ENCODE assay signal across 8 cellular contexts in genomic region chr13:38349386-38350113, GRCh38. TPM values are rescaled to one million over a fixed set of nuclear protein-coding genes. Genes with fewer than 3 reads are reported as not detected.
DNase-seq lines count a peak whose midpoint lies in the region; ATAC-seq, FAIRE-seq and TF ChIP-seq lines count a peak whose summit lies in the region.

Gene UFM1, plus strand, starts transcription at chr13:38349851. Its CDS starts 69 bp downstream, at chr13:38349920.

- peak within 1 kb of the TSS; percentile 94 for H3K4me3 ChIP-seq in BE2C (ENCODE audit: low read depth, low read length)

- H3K9me3 ChIP-seq in BE2C = no peaks in the 10 kb centered on the region

- DNase-seq in BE2C (peak; percentile 88), GM19240 (ENCODE audit: insufficient read length, low spot score) (peak; percentile 37), NCI-H526 (lab: John Stamatoyannopoulos, UW) (peak; percentile 96 to 98), kidney glomerular epithelial cell (lab: John Stamatoyannopoulos, UW) (peak; percentile 98)
- peak; percentile 89 for DNase-seq in activated CD4-positive, alpha-beta T cell treated with anti-CD3 and anti-CD28 coated beads for 48 hours
- peak; percentile 68 to 75 for DNase-seq in stimulated activated CD4-positive, alpha-beta T cell treated with anti-CD3 and anti-CD28 coated beads, Interleukin-1b, Interleukin-23, amount 100 ng/mL, for 1 hour (ENCODE audit: low read depth in 2 of 2)

- peak; percentile 89 for FAIRE-seq in colon (lab: Jason Lieb, UNC)

- peaks cover 10% of the 10 kb centered on the region for H3K36me3 ChIP-seq in BE2C

- no peaks in the 10 kb centered on the region for H3K4me1 ChIP-seq in BE2C

- peaks cover 29% of the 10 kb centered on the region for H3K27me3 ChIP-seq in BE2C

- ATAC-seq in HG03460 (IDR thresholded peaks at IDR 0.05; ENCODE audit: unreplicated experiment) = peak; percentile 93

- no peak for TF ChIP-seq CTCF in BE2C (IDR thresholded peaks at IDR 0.05; ENCODE audit: low read depth, low read length)

RNA-seq across cellular contexts. Expression of gene UFM1, which starts in this region (rescaled TPM):
- 68.0 TPM for polyA plus RNA-seq in BE2C (2012; ENCODE audit: insufficient read depth, insufficient read length, low read depth)

Comparison
In these comparisons a context has a peak if more than half of its experiments do, and no peak if none do; other contexts are left out.
1. Peak in every context shown above with its lines: DNase-seq, ATAC-seq and H3K4me3 ChIP-seq.
2. DNase-seq: peak in every context shown above with its lines; median percentile 98 in kidney glomerular epithelial cell; 97 in NCI-H526; 89 in activated CD4-positive, alpha-beta T cell treated with anti-CD3 and anti-CD28 coated beads for 48 hours; 88 in BE2C; 72 in stimulated activated CD4-positive, alpha-beta T cell treated with anti-CD3 and anti-CD28 coated beads, Interleukin-1b, Interleukin-23, amount 100 ng/mL, for 1 hour; 37 in GM19240.